28 cellular contexts compared by ENCODE assay signal in the genomic region with DNA sequence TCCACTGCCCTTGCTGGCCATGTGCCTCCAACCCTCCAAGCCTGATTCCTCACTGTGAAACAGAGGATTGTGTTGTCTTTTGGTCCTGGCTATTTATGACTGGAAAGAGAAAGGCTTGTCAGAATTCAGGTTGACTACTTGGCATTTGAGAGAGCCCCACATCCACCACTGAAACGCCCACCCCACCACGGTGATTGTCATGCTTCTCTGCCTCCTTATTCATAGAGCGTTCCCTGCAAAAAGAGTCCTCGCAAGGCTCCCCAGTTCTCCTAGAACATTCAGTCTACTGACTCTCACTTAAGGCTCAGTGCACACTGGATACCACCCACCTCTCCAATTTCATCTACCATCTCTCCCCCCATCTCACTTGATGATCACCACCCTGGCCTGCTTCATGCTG.
"Had no signal": no experiment of that assay in that cellular context is flagged by ENCODE, and none has a peak within 500 bp of the region (broad histone marks: within the 10 kb centered on the region; RNA-seq: fewer than 3 reads in every experiment).

No MANE protein-coding gene starts in this region.

- H3K4me3 ChIP-seq: coronary artery, dorsolateral prefrontal cortex had no signal

- H3K27ac ChIP-seq: brain microvascular endothelial cell, coronary artery, dorsolateral prefrontal cortex, WERI-Rb-1 had no signal

- H3K27ac Mint-ChIP-seq: activated B cell treated with CpG ODN at 0.5 μM for 24 hours; activated CD8-positive, alpha-beta T cell treated with anti-CD3 and anti-CD28 coated beads for 36 hours; activated naive CD8-positive, alpha-beta T cell; activated T-helper 17 cell treated with anti-CD3 and anti-CD28 coated beads, Interleukin-2, amount 50 U/mL, for 72 hours; dendritic cell treated with granulocyte-macrophage colony-stimulating factor and Interleukin-4, amounts not matched to agents 40 ng/mL and 50 ng/mL, for 4 days; endodermal cell; T-helper 17 cell; T-helper 2 cell treated with Interferon-gamma antibody and Interleukin-4, amounts not matched to agents 5 μg/mL and 100 μg/mL, for 36 hours had no signal

- DNase-seq: activated B cell treated with CpG ODN at 0.5 μM for 24 hours; activated CD4-positive, alpha-beta T cell treated with anti-CD3 and anti-CD28 coated beads for 48 hours; activated CD4-positive, alpha-beta T cell treated with anti-CD3 and anti-CD28 coated beads, Interleukin-2, amount 50 U/mL, for 1 hour; activated CD4-positive, alpha-beta T cell treated with anti-CD3 and anti-CD28 coated beads, Interleukin-2, amount 50 U/mL, for 48 hours; activated CD8-positive, alpha-beta memory T cell treated with anti-CD3 and anti-CD28 coated beads for 24 hours; activated CD8-positive, alpha-beta T cell treated with anti-CD3 and anti-CD28 coated beads for 36 hours; activated effector memory CD4-positive, alpha-beta T cell treated with Interleukin-2 at 50 U/mL for 16 hours; activated gamma-delta T cell treated with Interleukin-2 at 50 U/mL for 16 hours; activated naive CD4-positive, alpha-beta T cell treated with anti-CD3 and anti-CD28 coated beads, Interleukin-2, amount 50 U/mL, for 16 hours; activated naive CD4-positive, alpha-beta T cell treated with Interleukin-2 at 50 U/mL for 16 hours; activated T-cell treated with anti-CD3 and anti-CD28 coated beads, Interleukin-2, amount 50 U/mL, for 4 hours; amniotic stem cell; brain microvascular endothelial cell; dorsolateral prefrontal cortex; effector memory CD4-positive, alpha-beta T cell; endodermal cell; foreskin fibroblast; T-helper 17 cell; T1000; WERI-Rb-1 had no signal

- H3K27me3 Mint-ChIP-seq: activated B cell treated with CpG ODN at 0.5 μM for 24 hours; activated CD8-positive, alpha-beta T cell treated with anti-CD3 and anti-CD28 coated beads for 36 hours; activated naive CD8-positive, alpha-beta T cell; activated T-helper 17 cell treated with anti-CD3 and anti-CD28 coated beads, Interleukin-2, amount 50 U/mL, for 72 hours; central memory CD8-positive, alpha-beta T cell had no signal

- H3K9me3 Mint-ChIP-seq: activated B cell treated with CpG ODN at 0.5 μM for 24 hours; activated CD8-positive, alpha-beta T cell treated with anti-CD3 and anti-CD28 coated beads for 36 hours; activated T-cell treated with anti-CD3 and anti-CD28 coated beads, Interleukin-2, amount 50 U/mL, for 4 hours; activated T-helper 17 cell treated with anti-CD3 and anti-CD28 coated beads, Interleukin-2, amount 50 U/mL, for 72 hours; dendritic cell treated with granulocyte-macrophage colony-stimulating factor and Interleukin-4, amounts not matched to agents 40 ng/mL and 50 ng/mL, for 4 days; endodermal cell; T-helper 2 cell treated with Interferon-gamma antibody and Interleukin-4, amounts not matched to agents 5 μg/mL and 100 μg/mL, for 36 hours had no signal

- ATAC-seq: activated CD4-positive, CD25-positive, alpha-beta regulatory T cell treated with anti-CD3 and anti-CD28 coated beads, Interleukin-2, amount 50 U/mL, for 24 hours; activated CD8-positive, alpha-beta T cell treated with anti-CD3 and anti-CD28 coated beads for 36 hours; activated T-cell treated with anti-CD3 and anti-CD28 coated beads, Interleukin-2, amount 50 U/mL, for 4 hours; activated T-helper 17 cell treated with anti-CD3 and anti-CD28 coated beads, Interleukin-2, amount 50 U/mL, for 72 hours; esophagus mucosa; T-helper 17 cell had no signal

- H3K36me3 ChIP-seq: brain microvascular endothelial cell, WERI-Rb-1 had no signal

- H3K36me3 Mint-ChIP-seq: activated naive CD8-positive, alpha-beta T cell had no signal

- H3K4me3 Mint-ChIP-seq: activated B cell treated with CpG ODN at 0.5 μM for 24 hours; activated CD8-positive, alpha-beta T cell treated with anti-CD3 and anti-CD28 coated beads for 36 hours; activated naive CD8-positive, alpha-beta T cell; activated T-cell treated with anti-CD3 and anti-CD28 coated beads, Interleukin-2, amount 50 U/mL, for 4 hours; activated T-helper 17 cell treated with anti-CD3 and anti-CD28 coated beads, Interleukin-2, amount 50 U/mL, for 72 hours; central memory CD8-positive, alpha-beta T cell; dendritic cell treated with granulocyte-macrophage colony-stimulating factor and Interleukin-4, amounts not matched to agents 40 ng/mL and 50 ng/mL, for 4 days; endodermal cell; T-helper 17 cell; T-helper 2 cell treated with Interferon-gamma antibody and Interleukin-4, amounts not matched to agents 5 μg/mL and 100 μg/mL, for 36 hours had no signal

- H3K4me1 Mint-ChIP-seq: activated B cell treated with CpG ODN at 0.5 μM for 24 hours; activated T-helper 17 cell treated with anti-CD3 and anti-CD28 coated beads, Interleukin-2, amount 50 U/mL, for 72 hours; central memory CD8-positive, alpha-beta T cell; T-helper 17 cell had no signal

- H3K27me3 ChIP-seq: brain microvascular endothelial cell had no signal
